Comparison of ENCODE assay signal across 24 cellular contexts in genomic region chr15:101065570-101066221, GRCh38.
DNase-seq lines count a peak whose midpoint lies in the region; ATAC-seq, FAIRE-seq and TF ChIP-seq lines count a peak whose summit lies in the region.
"Had no signal": no experiment of that assay in that cellular context is flagged by ENCODE, and none has a peak within 500 bp of the region (broad histone marks: within the 10 kb centered on the region; RNA-seq: fewer than 3 reads in every experiment).

No MANE protein-coding gene starts in this region.

- H2BK20ac ChIP-seq in H9 (ENCODE audit: low read depth, low read length, poor library complexity, severe bottlenecking) = no peak overlapping the region

- H3K27me3 ChIP-seq in H9 (ENCODE audit: insufficient read depth, low read length) (no peaks in the 10 kb centered on the region), osteoblast (ENCODE audit: insufficient read depth, low read length) (no peaks in the 10 kb centered on the region)

- TF ChIP-seq CTCF in H9 (conservative IDR thresholded peaks at IDR 0.05) (no peak), kidney (IDR thresholded peaks at IDR 0.05; ENCODE audit: borderline replicate concordance, extremely low read depth, insufficient read depth) (no peak), osteoblast (IDR thresholded peaks at IDR 0.05; ENCODE audit: extremely low read depth, low read depth, low read length) (no peak)

- H3K79me2 ChIP-seq in H9 (ENCODE audit: insufficient read depth, low read length) = no peaks in the 10 kb centered on the region
- no peaks in the 10 kb centered on the region for H3K79me2 ChIP-seq in osteoblast (ENCODE audit: insufficient read depth, low read length)

- peaks cover 68 to 72% of the 10 kb centered on the region in 2 experiments for H3K4me1 Mint-ChIP-seq in H9
- H3K4me1 Mint-ChIP-seq in stimulated activated effector memory CD8-positive, alpha-beta T cell treated with anti-CD3 and anti-CD28 coated beads, Interleukin-12 subunit alpha, Interleukin-12 subunit beta, amount 100 ng/mL, for 72 hours = peaks cover 6% of the 10 kb centered on the region

- DNase-seq in H9 (no peak), kidney (peak; percentile 62), osteoblast (ENCODE audit: insufficient read length, low spot score, missing footprints) (peak; percentile 63), iPS-NIHi7 (ENCODE audit: extremely low spot score) (no peak), NCI-H1105 treated with DMSO at 0.1 percent for 48 hours (lab: John Stamatoyannopoulos, UW) (no peak), Right ventricle myocardium inferior (ENCODE audit: missing footprints) (no peak)
- no peak for DNase-seq in stimulated activated effector memory CD8-positive, alpha-beta T cell treated with anti-CD3 and anti-CD28 coated beads, Interleukin-12 subunit alpha, Interleukin-12 subunit beta, amount 100 ng/mL, for 72 hours (ENCODE audit: low spot score in 2 of 2)
- no peak for DNase-seq in activated T-cell treated with anti-CD3 and anti-CD28 coated beads, Interleukin-2, amount 50 U/mL, for 1 hour
- DNase-seq: CD4-positive, CD25-positive, alpha-beta regulatory T cell; GOT3; Karpas-422; NCI-H1092; NCI-H1436; NCI-H187; NCI-H2081 treated with DMSO at 0.1 percent for 48 hours; NCI-H2171; NCI-H226; NCI-H510A; NCI-H69; RPMI8226; SHP77 treated with DMSO at 0.1 percent for 48 hours had no signal

- H4K20me1 ChIP-seq in H9 (ENCODE audit: control insufficient read depth, insufficient read depth, insufficient read length) (no peaks in the 10 kb centered on the region), osteoblast (ENCODE audit: insufficient read depth, low read length) (no peaks in the 10 kb centered on the region)

- no peak overlapping the region for H3K4me2 ChIP-seq in H9 (ENCODE audit: insufficient read depth, insufficient read length, low read length)
- H3K4me2 ChIP-seq in osteoblast (ENCODE audit: insufficient read depth, low read length) = no peak overlapping the region

- no peak overlapping the region for H2BK120ac ChIP-seq in H9 (ENCODE audit: low read depth, low read length, poor library complexity, severe bottlenecking)

- H3K23ac ChIP-seq in H9 (ENCODE audit: insufficient read length, low read depth, low read length) = no peak overlapping the region

- FAIRE-seq in kidney (lab: Jason Lieb, UNC) = no peak
- FAIRE-seq: D721Med, HepG2 had no signal

- no peak overlapping the region for H3K27ac ChIP-seq in H9 (ENCODE audit: insufficient read length, low read depth, low read length)
- no peak overlapping the region for H3K27ac ChIP-seq in kidney (ENCODE audit: low read depth in 2 of 2, low read length in 2 of 2)
- no peak overlapping the region for H3K27ac ChIP-seq in osteoblast (ENCODE audit: low read depth, low read length)
- H3K27ac ChIP-seq: SK-N-MC had no signal

- no peak overlapping the region for H3K4ac ChIP-seq in H9 (ENCODE audit: low read depth, low read length)

- H3K36me3 ChIP-seq in kidney (ENCODE audit: control insufficient read depth in 1 of 2, insufficient read depth in 2 of 2, low read length in 2 of 2) = no peaks in the 10 kb centered on the region
- peaks cover 26% of the 10 kb centered on the region for H3K36me3 ChIP-seq in osteoblast (ENCODE audit: insufficient read depth, low read length)

- peaks cover 0 to under 1% of the 10 kb centered on the region in 2 experiments; a peak in 2 of 5 replicates for H3K9me3 Mint-ChIP-seq in H9
- no peaks in the 10 kb centered on the region for H3K9me3 Mint-ChIP-seq in stimulated activated effector memory CD8-positive, alpha-beta T cell treated with anti-CD3 and anti-CD28 coated beads, Interleukin-12 subunit alpha, Interleukin-12 subunit beta, amount 100 ng/mL, for 72 hours
- H3K9me3 Mint-ChIP-seq: CD4-positive, CD25-positive, alpha-beta regulatory T cell had no signal

- no peak overlapping the region for H4K91ac ChIP-seq in H9 (ENCODE audit: insufficient read length, low read depth, low read length)

- peaks cover 11% of the 10 kb centered on the region for H3K27me3 Mint-ChIP-seq in H9 (ENCODE audit: low read depth)

- no peak overlapping the region for H2AK5ac ChIP-seq in H9 (ENCODE audit: insufficient read length, low read length)

- no peak overlapping the region for H4K5ac ChIP-seq in H9 (ENCODE audit: insufficient read length, low read depth, low read length)

- H3K4me1 ChIP-seq in H9 (ENCODE audit: insufficient read depth, low read length) (peaks cover 26% of the 10 kb centered on the region), kidney (ENCODE audit: control insufficient read depth in 1 of 2, insufficient read depth in 1 of 2, low read depth in 1 of 2, low read length in 2 of 2) (peaks cover 0 to 2% of the 10 kb centered on the region in 2 donors), osteoblast (ENCODE audit: insufficient read depth, low read length) (peaks cover 32% of the 10 kb centered on the region)

- H2BK15ac ChIP-seq in H9 (ENCODE audit: low read depth, low read length) = no peak overlapping the region

- H2AFZ ChIP-seq in H9 (ENCODE audit: low read length) (no peak overlapping the region), osteoblast (ENCODE audit: low read length) (no peak overlapping the region)

- H3K4me3 Mint-ChIP-seq in H9 = no peak overlapping the region
- H3K4me3 Mint-ChIP-seq in stimulated activated effector memory CD8-positive, alpha-beta T cell treated with anti-CD3 and anti-CD28 coated beads, Interleukin-12 subunit alpha, Interleukin-12 subunit beta, amount 100 ng/mL, for 72 hours = no peak overlapping the region
- H3K4me3 Mint-ChIP-seq: CD4-positive, CD25-positive, alpha-beta regulatory T cell had no signal

- no peak overlapping the region for H3K56ac ChIP-seq in H9 (ENCODE audit: insufficient read length, low read depth, low read length)

- WGBS in H9 (ENCODE audit: extremely low coverage, insufficient read length, low lambda C conversion rate) = no CpG with 5 or more reads among the region's 28 CpGs

- H3T11ph ChIP-seq in H9 (ENCODE audit: low read length) = no peak overlapping the region

- H3K23me2 ChIP-seq in H9 (ENCODE audit: insufficient read length, low read depth, low read length, poor library complexity, severe bottlenecking) = peaks cover 4% of the 10 kb centered on the region

- H2BK5ac ChIP-seq in H9 (ENCODE audit: insufficient read length, low read length) = no peak overlapping the region

- H3K14ac ChIP-seq in H9 (ENCODE audit: insufficient read depth, low read length) = no peak overlapping the region

- H3K79me1 ChIP-seq in H9 (ENCODE audit: insufficient read depth, low read depth, low read length, poor library complexity, severe bottlenecking) = no peaks in the 10 kb centered on the region

- H3K9ac ChIP-seq in H9 (ENCODE audit: extremely low read depth, insufficient read length, low read length) = no peak overlapping the region
- H3K9ac ChIP-seq in kidney (ENCODE audit: low read length in 2 of 2) = no peak overlapping the region

- H2BK12ac ChIP-seq in H9 (ENCODE audit: insufficient read length, low read depth, low read length) = no peak overlapping the region

- H3K18ac ChIP-seq in H9 (ENCODE audit: insufficient read length, low read depth, low read length) = peak overlapping the region; percentile 31

- no peaks in the 10 kb centered on the region for H3K9me3 ChIP-seq in H9 (ENCODE audit: control insufficient read depth, low read depth, low read length)
- no peaks in the 10 kb centered on the region for H3K9me3 ChIP-seq in kidney (ENCODE audit: control insufficient read depth in 1 of 2, low read length in 2 of 2)
- H3K9me3 ChIP-seq in osteoblast (ENCODE audit: low read depth, low read length) = no peaks in the 10 kb centered on the region

- intact Hi-C loops in kidney (cut with DNase I) = no loop called here
- intact Hi-C loops in Right ventricle myocardium inferior (cut with DNase I) = no loop called here

- peak overlapping the region in 2 of 3 experiments; percentile 70 to 76; a peak in 2 of 7 replicates for H3K27ac Mint-ChIP-seq in H9
- H3K27ac Mint-ChIP-seq in stimulated activated effector memory CD8-positive, alpha-beta T cell treated with anti-CD3 and anti-CD28 coated beads, Interleukin-12 subunit alpha, Interleukin-12 subunit beta, amount 100 ng/mL, for 72 hours = peak overlapping the region; percentile 48
- H3K27ac Mint-ChIP-seq: CD4-positive, CD25-positive, alpha-beta regulatory T cell had no signal

- H4K8ac ChIP-seq in H9 (replicated peaks; ENCODE audit: insufficient read length, low read depth, low read length) = no peak overlapping the region

- H3K36me3 Mint-ChIP-seq in H9 (ENCODE audit: insufficient read depth in 1 of 3, low read depth in 3 of 3) = no peaks in the 10 kb centered on the region; a peak in 1 of 7 replicates
- H3K36me3 Mint-ChIP-seq in stimulated activated effector memory CD8-positive, alpha-beta T cell treated with anti-CD3 and anti-CD28 coated beads, Interleukin-12 subunit alpha, Interleukin-12 subunit beta, amount 100 ng/mL, for 72 hours = no peaks in the 10 kb centered on the region
- H3K36me3 Mint-ChIP-seq: CD4-positive, CD25-positive, alpha-beta regulatory T cell had no signal

- no peak for ATAC-seq in stimulated activated effector memory CD8-positive, alpha-beta T cell treated with anti-CD3 and anti-CD28 coated beads, Interleukin-12 subunit alpha, Interleukin-12 subunit beta, amount 100 ng/mL, for 72 hours
- no peak for ATAC-seq in Right ventricle myocardium inferior
- ATAC-seq: HepG2 had no signal

- H3K4me3 ChIP-seq in kidney (ENCODE audit: low read length in 2 of 2) = no peak overlapping the region
- H3K4me3 ChIP-seq in osteoblast (ENCODE audit: insufficient read depth, low read length) = no peak overlapping the region
- H3K4me3 ChIP-seq: SK-N-MC had no signal

Comparison
In these comparisons a context has a peak if more than half of its experiments do, and no peak if none do; other contexts are left out.
1. DNase-seq: peak in kidney (single experiment) and osteoblast (single experiment); none in H9 (single experiment), stimulated activated effector memory CD8-positive, alpha-beta T cell treated with anti-CD3 and anti-CD28 coated beads, Interleukin-12 subunit alpha, Interleukin-12 subunit beta, amount 100 ng/mL, for 72 hours (0 of 2), iPS-NIHi7 (single experiment), NCI-H1105 treated with DMSO at 0.1 percent for 48 hours (single experiment), activated T-cell treated with anti-CD3 and anti-CD28 coated beads, Interleukin-2, amount 50 U/mL, for 1 hour (single experiment) and Right ventricle myocardium inferior (single experiment).